Comparison of ENCODE assay signal across 9 cellular contexts in the genomic region with DNA sequence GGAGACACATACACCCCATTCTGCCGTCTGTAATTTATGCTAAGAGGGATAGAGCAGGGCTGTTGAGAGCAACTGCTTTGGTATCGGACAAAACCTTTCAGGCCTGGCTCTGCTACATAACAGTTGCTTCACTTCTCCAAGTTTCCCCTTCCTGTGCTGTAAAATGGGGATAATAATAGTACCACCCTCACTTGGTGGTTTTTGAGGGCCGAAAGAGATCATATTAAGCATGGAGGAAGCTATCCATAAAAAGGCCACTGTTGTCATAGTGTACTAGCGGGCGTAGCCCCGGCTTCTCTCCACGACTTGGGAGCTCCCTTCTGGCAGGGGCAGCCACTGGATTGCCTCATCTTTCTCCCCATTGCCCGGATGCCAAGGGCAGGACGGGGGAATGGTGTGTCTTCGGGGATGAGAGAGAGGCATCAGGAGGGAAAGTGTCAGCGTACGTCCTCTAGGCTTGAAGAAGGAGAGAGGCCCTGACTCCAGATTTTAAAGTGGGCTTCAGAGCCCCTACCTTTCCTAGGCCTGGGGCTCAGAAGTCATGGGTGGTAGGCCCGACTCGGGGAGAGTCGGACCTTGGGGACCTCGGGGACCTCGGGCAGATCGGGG. TPM values are rescaled to one million over a fixed set of nuclear protein-coding genes. Genes with fewer than 3 reads are reported as not detected.
DNase-seq lines count a peak whose midpoint lies in the region; ATAC-seq and TF ChIP-seq lines count a peak whose summit lies in the region.
"Had no signal": no experiment of that assay in that cellular context is flagged by ENCODE, and none has a peak within 500 bp of the region (broad histone marks: within the 10 kb centered on the region; RNA-seq: fewer than 3 reads in every experiment).

No MANE protein-coding gene starts in this region.

- intact Hi-C loops in colonic mucosa (cut with DNase I): no loop called here
- intact Hi-C loops in natural killer cell (cut with micrococcal nuclease): no loop called here

- H3K9me3 ChIP-seq in colonic mucosa: no peaks in the 10 kb centered on the region
- H3K9me3 ChIP-seq: prostate gland had no signal

- ATAC-seq in natural killer cell (no peak), GM18907 (IDR thresholded peaks at IDR 0.05; ENCODE audit: unreplicated experiment) (no peak), HG02610 (IDR thresholded peaks at IDR 0.05; ENCODE audit: unreplicated experiment) (no peak)

- H3K27ac Mint-ChIP-seq in natural killer cell: peak overlapping the region in 1 of 2 donors; percentile 12

- H3K27me3 ChIP-seq in colonic mucosa: no peaks in the 10 kb centered on the region

- peaks cover 0 to 3% of the 10 kb centered on the region in 2 donors for H3K27me3 Mint-ChIP-seq in natural killer cell (ENCODE audit: low read depth in 2 of 2)

- DNase-seq in CD1c-positive myeloid dendritic cell (ENCODE audit: extremely low spot score) (peak; percentile 39), MV-4-11 (lab: John Stamatoyannopoulos, UW) (peak; percentile 85), colonic mucosa (peak; percentile 28), natural killer cell (no peak), SW 1271 (lab: John Stamatoyannopoulos, UW) (no peak)
- DNase-seq in NK-92 treated with Interleukin-12 subunit alpha and Interleukin-12 subunit beta, amount 100 ng/mL, for 24 hours (lab: John Stamatoyannopoulos, UW): no peak

- TF ChIP-seq CTCF in colonic mucosa (IDR thresholded peaks at IDR 0.05) (no peak), natural killer cell (IDR thresholded peaks at IDR 0.05) (no peak)

- H3K27ac ChIP-seq in colonic mucosa: no peak overlapping the region

- H3K4me1 Mint-ChIP-seq in natural killer cell: peaks cover 20 to 22% of the 10 kb centered on the region in 2 donors

- peak overlapping the region; percentile 94 for H3K4me3 Mint-ChIP-seq in natural killer cell

- peak overlapping the region; percentile 83 for H3K4me3 ChIP-seq in colonic mucosa

- peak overlapping the region; percentile 55 to 71 for H3K9ac ChIP-seq in colonic mucosa (ENCODE audit: low read depth in 2 of 2, low read length in 2 of 2)

- no peaks in the 10 kb centered on the region for H3K9me3 Mint-ChIP-seq in natural killer cell

- H3K36me3 ChIP-seq in colonic mucosa: no peaks in the 10 kb centered on the region
- H3K36me3 ChIP-seq: prostate gland had no signal

- H3K4me1 ChIP-seq in colonic mucosa: peaks cover 2% of the 10 kb centered on the region

- no peaks in the 10 kb centered on the region for H3K36me3 Mint-ChIP-seq in natural killer cell

RNA-seq across cellular contexts. Expression of a gene that starts 0.6 kb away (rescaled TPM):
- total RNA-seq in colonic mucosa: 10 to 100 TPM; 15.6 to 27.2 TPM
- 1 to 10 TPM; 2.8 to 4.4 (median 3.7) TPM for total RNA-seq in natural killer cell

RNA-seq across cellular contexts. Expression of a gene that starts 52.6 kb away (rescaled TPM):
- total RNA-seq in colonic mucosa: 10 to 100 TPM; 16.4 to 17.0 TPM
- 1 to 10 TPM in 1 of 3 donors, under 1 TPM in 2; 0.70 to 1.9 (median 0.92) TPM for total RNA-seq in natural killer cell

Comparison
In these comparisons a context has a peak if more than half of its experiments do, and no peak if none do; other contexts are left out.
1. DNase-seq: peak in CD1c-positive myeloid dendritic cell (single experiment), MV-4-11 (single experiment) and colonic mucosa (single experiment); none in natural killer cell (single experiment), SW 1271 (0 of 2) and NK-92 treated with Interleukin-12 subunit alpha and Interleukin-12 subunit beta, amount 100 ng/mL, for 24 hours (single experiment).
2. RNA of a gene that starts 52.6 kb away (total RNA-seq): 16.4 to 17.0 TPM in colonic mucosa; 0.70 to 1.9 TPM in natural killer cell; every median in the first group is over 4 times any median in the second.